ENCODE assay signal across 29 cellular contexts in the genomic region with DNA sequence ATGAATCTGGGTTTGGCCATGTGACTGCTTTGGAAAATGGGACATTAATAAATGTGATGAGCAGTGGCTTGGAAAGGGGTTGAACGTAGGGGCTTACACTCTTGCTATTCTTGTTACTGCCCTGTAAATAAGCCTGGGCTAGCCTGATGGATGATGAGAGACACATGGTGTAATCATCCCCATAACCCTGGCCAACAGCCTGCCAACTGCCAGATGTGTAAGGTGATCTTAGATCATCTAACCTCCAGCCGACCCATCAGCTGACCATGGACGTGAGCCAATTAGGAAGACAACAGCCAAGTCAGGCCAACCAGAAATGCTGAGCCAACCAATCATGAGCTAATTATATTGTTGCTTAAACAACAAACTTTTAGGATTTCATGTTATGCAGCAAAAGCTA. TPM values are rescaled to one million over a fixed set of nuclear protein-coding genes. Genes with fewer than 3 reads are reported as not detected.
DNase-seq lines count a peak whose midpoint lies in the region; ATAC-seq and TF ChIP-seq lines count a peak whose summit lies in the region.
"Had no signal": no experiment of that assay in that cellular context is flagged by ENCODE, and none has a peak within 500 bp of the region (broad histone marks: within the 10 kb centered on the region; RNA-seq: fewer than 3 reads in every experiment).

No MANE protein-coding gene starts in this region.

- peak in 1 of 2 donors; percentile 78 for ATAC-seq in left cardiac atrium
- ATAC-seq in Right ventricle myocardium inferior, result no peak
- ATAC-seq in GM19328 (IDR thresholded peaks at IDR 0.05; ENCODE audit: unreplicated experiment), result no peak
- ATAC-seq: A549; gastroesophageal sphincter; naive thymus-derived CD4-positive, alpha-beta T cell; stimulated activated naive CD8-positive, alpha-beta T cell treated with anti-CD3 and anti-CD28 coated beads, Interleukin-15, amount 100 ng/mL, for 72 hours had no signal

- TF ChIP-seq CTCF in fibroblast of the aortic adventitia (IDR thresholded peaks at IDR 0.05; ENCODE audit: insufficient read depth, low read length), result no peak

- intact Hi-C loops in left cardiac atrium (cut with DNase I) (no loop called here), Right ventricle myocardium inferior (cut with DNase I) (no loop called here)

- DNase-seq in left cardiac atrium (peak; percentile 21), Right ventricle myocardium inferior (ENCODE audit: missing footprints) (no peak), RPMI7951 (ENCODE audit: low read depth) (peak; percentile 31), fibroblast of the aortic adventitia (ENCODE audit: low read depth) (peak; percentile 36), UCSD-AML1 (lab: John Stamatoyannopoulos, UW; ENCODE audit: unreplicated experiment) (no peak), NCI-H1436 treated with DMSO at 0.1 percent for 48 hours (lab: John Stamatoyannopoulos, UW) (no peak)
- DNase-seq in activated CD8-positive, alpha-beta memory T cell treated with anti-CD3 and anti-CD28 coated beads, Interleukin-2, amount 50 U/mL, for 4 hours, result no peak
- DNase-seq: activated CD4-positive, alpha-beta T cell treated with anti-CD3 and anti-CD28 coated beads, Interleukin-2, amount 10 ng/mL, durations not matched to agents 24 days and 14 days; activated T-cell treated with anti-CD3 and anti-CD28 coated beads, Interleukin-2, amount 50 U/mL, for 24 hours; cerebellar nuclear complex; GF-D8; naive thymus-derived CD4-positive, alpha-beta T cell; NCI-H1105 treated with DMSO at 0.1 percent for 48 hours; NCI-H2029 treated with DMSO at 0.1 percent for 48 hours; NCI-H226; NCI-H748 treated with DMSO at 0.1 percent for 48 hours; OCI-M1; SHP77; stimulated activated naive CD8-positive, alpha-beta T cell treated with anti-CD3 and anti-CD28 coated beads, Interleukin-15, amount 100 ng/mL, for 72 hours; thyroid gland; WERI-Rb-1 had no signal

- no peak overlapping the region for H3K4me3 ChIP-seq in fibroblast of the aortic adventitia (ENCODE audit: low read depth, low read length)
- H3K4me3 ChIP-seq: A549, BLaER1, gastroesophageal sphincter, HAP-1, prostate gland, skin epidermis, thyroid gland, vagina had no signal

RNA-seq across cellular contexts. Expression of a gene that starts 25.2 kb away (rescaled TPM):
- total RNA-seq in left cardiac atrium (10 to 100 TPM; 10.1 to 11.7 TPM), Right ventricle myocardium inferior (13.1 TPM), fibroblast of the aortic adventitia (ENCODE audit: low replicate concordance) (14.0 and 15.9 TPM in 2 replicates)
- total RNA-seq in RPMI7951 (2014; rRNA removed; shearing (Covaris generic)), result 9.2 and 12.1 TPM in 2 replicates

RNA-seq across cellular contexts. Expression of a gene that starts 54.1 kb away (rescaled TPM):
- total RNA-seq in left cardiac atrium, result 10 to 100 TPM; 28.8 to 29.5 TPM
- 47.3 TPM for total RNA-seq in Right ventricle myocardium inferior
- 6.6 and 7.1 TPM in 2 replicates for total RNA-seq in RPMI7951 (2014; rRNA removed; shearing (Covaris generic))
- 7.2 and 8.0 TPM in 2 replicates for total RNA-seq in fibroblast of the aortic adventitia (ENCODE audit: low replicate concordance)

Comparison
In these comparisons a context has a peak if more than half of its experiments do, and no peak if none do; other contexts are left out.
1. DNase-seq: peak in left cardiac atrium (single experiment), RPMI7951 (single experiment) and fibroblast of the aortic adventitia (single experiment); none in Right ventricle myocardium inferior (single experiment), UCSD-AML1 (single experiment), activated CD8-positive, alpha-beta memory T cell treated with anti-CD3 and anti-CD28 coated beads, Interleukin-2, amount 50 U/mL, for 4 hours (single experiment) and NCI-H1436 treated with DMSO at 0.1 percent for 48 hours (single experiment).